In the genomic region with DNA sequence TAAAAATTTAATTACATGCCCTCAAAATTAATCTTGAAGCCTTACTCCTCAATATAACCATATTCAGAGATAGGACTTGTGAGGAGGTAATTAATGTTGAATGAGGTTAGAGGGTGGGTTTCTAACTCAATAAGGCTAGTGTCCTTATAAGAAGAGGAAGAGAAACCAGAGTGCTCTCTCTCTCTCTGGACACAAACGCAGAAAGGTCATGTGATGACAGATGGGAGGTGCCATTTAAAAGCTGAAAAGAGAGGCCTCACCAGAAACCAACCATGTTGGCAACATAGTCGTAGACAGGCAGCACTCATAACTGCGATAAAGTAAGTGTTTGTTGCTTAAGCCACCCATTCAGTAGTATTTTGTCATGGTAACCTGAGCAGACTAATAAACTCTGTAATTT, we compare ENCODE assay signal across 16 cellular contexts.
DNase-seq lines count a peak whose midpoint lies in the region; ATAC-seq and TF ChIP-seq lines count a peak whose summit lies in the region.
"Had no signal": no experiment of that assay in that cellular context is flagged by ENCODE, and none has a peak within 500 bp of the region (broad histone marks: within the 10 kb centered on the region; RNA-seq: fewer than 3 reads in every experiment).

No MANE protein-coding gene starts in this region.

- no peak overlapping the region for H3K4me3 ChIP-seq in GM12865 (ENCODE audit: low read depth, low read length)
- no peak overlapping the region for H3K4me3 ChIP-seq in foreskin fibroblast (ENCODE audit: low read depth in 1 of 2, low read length in 2 of 2)

- TF ChIP-seq CTCF in GM12865 (IDR thresholded peaks at IDR 0.05; ENCODE audit: insufficient read depth, low read depth, low read length, missing control alignments) = no peak
- TF ChIP-seq CTCF in natural killer cell (IDR thresholded peaks at IDR 0.05) = no peak
- no peak for TF ChIP-seq CTCF in foreskin fibroblast (IDR thresholded peaks at IDR 0.05; ENCODE audit: low read depth, low read length)

- H3K36me3 Mint-ChIP-seq in natural killer cell = peaks cover 22% of the 10 kb centered on the region

- DNase-seq in GM12865 (ENCODE audit: low read depth) (peak; percentile 1), LHCN-M2 (ENCODE audit: low read depth) (peak; percentile 4), SK-MEL-5 (ENCODE audit: low read depth, low spot score) (peak; percentile 64), natural killer cell (no peak), foreskin fibroblast (no peak)
- no peak for DNase-seq in activated T-cell treated with anti-CD3 and anti-CD28 coated beads, Interleukin-2, amount 50 U/mL, for 48 hours
- DNase-seq: AML-193, Caco-2, Karpas-422, NCI-H1092, NCI-H345, NCI-H69, SIG-M5 had no signal

- intact Hi-C loops in natural killer cell (cut with micrococcal nuclease) = no loop called here

- peaks cover 24 to 31% of the 10 kb centered on the region in 2 donors for H3K9me3 Mint-ChIP-seq in natural killer cell

- no peaks in the 10 kb centered on the region for H3K27me3 Mint-ChIP-seq in natural killer cell (ENCODE audit: low read depth in 2 of 2)

- no peak overlapping the region for H3K4me3 Mint-ChIP-seq in natural killer cell

- no peaks in the 10 kb centered on the region for H3K4me1 Mint-ChIP-seq in natural killer cell

- in situ Hi-C loops in SK-MEL-5 (cut with HindIII; ENCODE audit: low pct_unique_long_range_greater_than_20kb, low sequenced_read_pairs) = no loop called here

- H3K27ac Mint-ChIP-seq in natural killer cell = no peak overlapping the region

- peak; percentile 75 for ATAC-seq in GM18907 (IDR thresholded peaks at IDR 0.05; ENCODE audit: unreplicated experiment)
- no peak for ATAC-seq in natural killer cell
- no peak for ATAC-seq in HG03095 (IDR thresholded peaks at IDR 0.05; ENCODE audit: unreplicated experiment)
- ATAC-seq: HCT116 had no signal

Comparison
In these comparisons a context has a peak if more than half of its experiments do, and no peak if none do; other contexts are left out.
1. DNase-seq: peak in GM12865 (single experiment), LHCN-M2 (single experiment) and SK-MEL-5 (single experiment); none in natural killer cell (single experiment), activated T-cell treated with anti-CD3 and anti-CD28 coated beads, Interleukin-2, amount 50 U/mL, for 48 hours (0 of 2) and foreskin fibroblast (0 of 2).